Comparison of ENCODE assay signal across 8 cellular contexts in genomic region chr19:48836089-48837017, GRCh38.
DNase-seq lines count a peak whose midpoint lies in the region; ATAC-seq lines count a peak whose summit lies in the region.

Gene HSD17B14 (minus strand): TSS chr19:48836491. CDS start chr19:48836411, 80 bp downstream.

- DNase-seq in GM04504 (ENCODE audit: low read depth) (peak; percentile 17), anterior cingulate cortex (lab: John Stamatoyannopoulos, UW) (peak in 46 of 58 donors; percentile 14 to 69 (median 46)), GDM1 (lab: John Stamatoyannopoulos, UW) (no peak)

- H3K4me3 ChIP-seq in iPS-11a (ENCODE audit: low read depth, low read length) (peak within 1 kb of the TSS; percentile 53), skin epidermis (peak within 1 kb of the TSS; percentile 14 to 32 (median 23))

- peak within 1 kb of the TSS; percentile 28 for H3K27ac ChIP-seq in KOPT-K1 (ENCODE audit: low read depth, low read length, poor library complexity, severe bottlenecking)
- H3K27ac ChIP-seq in skin epidermis, result peak within 1 kb of the TSS in 16 of 21 experiments; percentile 1 to 77 (median 58)

- no peaks in the 10 kb centered on the region for H3K36me3 ChIP-seq in KOPT-K1 (ENCODE audit: insufficient read depth, low read length)

- ATAC-seq in HG03175 (IDR thresholded peaks at IDR 0.05; ENCODE audit: unreplicated experiment), result no peak
- ATAC-seq in HG02981 (IDR thresholded peaks at IDR 0.05; ENCODE audit: unreplicated experiment), result no peak

- no peaks in the 10 kb centered on the region for H3K9me3 ChIP-seq in KOPT-K1 (ENCODE audit: insufficient read depth, low read length, poor library complexity, severe bottlenecking)
